In the genomic region with DNA sequence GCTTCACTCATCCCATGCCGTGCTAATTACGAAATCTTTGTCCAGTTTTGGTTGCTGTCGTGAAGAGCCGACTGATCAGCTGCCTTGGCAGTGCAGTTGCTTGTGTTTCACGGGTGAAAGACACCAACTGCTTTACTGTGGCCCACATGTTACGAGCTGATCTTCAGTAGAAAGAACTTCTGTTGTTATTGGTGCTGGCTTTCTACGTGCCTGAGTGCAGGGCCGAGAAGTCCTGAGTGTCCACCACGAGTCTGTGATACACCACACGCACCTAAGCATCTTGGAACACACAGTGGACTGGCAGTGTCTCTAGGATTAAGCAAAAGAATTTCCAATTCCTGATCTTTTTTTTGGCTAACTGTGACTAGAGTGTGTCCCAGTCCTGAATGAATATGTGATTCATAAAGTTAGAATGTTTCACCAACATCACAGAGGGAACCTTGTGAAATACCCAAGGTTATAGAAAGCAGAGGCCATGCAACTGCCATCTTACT, we compare ENCODE assay signal across 16 cellular contexts.
DNase-seq lines count a peak whose midpoint lies in the region; ATAC-seq, FAIRE-seq and TF ChIP-seq lines count a peak whose summit lies in the region.
"Had no signal": no experiment of that assay in that cellular context is flagged by ENCODE, and none has a peak within 500 bp of the region (broad histone marks: within the 10 kb centered on the region; RNA-seq: fewer than 3 reads in every experiment).

No MANE protein-coding gene starts in this region.

- peaks cover 0 to 6% of the 10 kb centered on the region in 2 donors for H3K4me1 ChIP-seq in thyroid gland
- H3K4me1 ChIP-seq: esophagus squamous epithelium, SJSA1 had no signal

- no peaks in the 10 kb centered on the region for H3K27me3 Mint-ChIP-seq in chondrocyte (ENCODE audit: low read depth)
- H3K27me3 Mint-ChIP-seq: activated CD8-positive, alpha-beta T cell treated with anti-CD3 and anti-CD28 coated beads for 36 hours; activated T-helper 17 cell treated with anti-CD3 and anti-CD28 coated beads, Interleukin-2, amount 50 U/mL, for 72 hours; natural killer cell treated with Interleukin-12 subunit alpha and Interleukin-12 subunit beta and Interleukin-15 and Interleukin-18, amount 100 ng/mL, for 72 hours had no signal

- no peaks in the 10 kb centered on the region for H3K9me3 ChIP-seq in thyroid gland

- H3K27ac Mint-ChIP-seq in chondrocyte (ENCODE audit: unreplicated experiment): peak overlapping the region; percentile 37
- H3K27ac Mint-ChIP-seq: activated CD8-positive, alpha-beta T cell treated with anti-CD3 and anti-CD28 coated beads for 36 hours; activated T-helper 17 cell treated with anti-CD3 and anti-CD28 coated beads, Interleukin-2, amount 50 U/mL, for 72 hours; natural killer cell treated with Interleukin-12 subunit alpha and Interleukin-12 subunit beta and Interleukin-15 and Interleukin-18, amount 100 ng/mL, for 72 hours had no signal

- 47 to 79% methylated on average over 10 of the region's 10 CpGs for WGBS in thyroid gland, 2 donors

- no peaks in the 10 kb centered on the region for H3K27me3 ChIP-seq in thyroid gland
- H3K27me3 ChIP-seq: esophagus squamous epithelium, SJSA1 had no signal

- peak; percentile 79 for FAIRE-seq in HTR-8/SVneo (lab: Jason Lieb, UNC)

- peaks cover 8% of the 10 kb centered on the region for H3K4me1 Mint-ChIP-seq in chondrocyte (ENCODE audit: low read depth)
- H3K4me1 Mint-ChIP-seq: activated T-helper 17 cell treated with anti-CD3 and anti-CD28 coated beads, Interleukin-2, amount 50 U/mL, for 72 hours had no signal

- TF ChIP-seq CTCF in chondrocyte (IDR thresholded peaks at IDR 0.05) (no peak), thyroid gland (IDR thresholded peaks at IDR 0.05) (no peak)

- H3K36me3 Mint-ChIP-seq in chondrocyte (ENCODE audit: low read depth): peaks cover 16% of the 10 kb centered on the region

- no peak for ATAC-seq in HG02973 (IDR thresholded peaks at IDR 0.05; ENCODE audit: unreplicated experiment)
- ATAC-seq: activated CD8-positive, alpha-beta T cell treated with anti-CD3 and anti-CD28 coated beads for 36 hours; activated T-helper 17 cell treated with anti-CD3 and anti-CD28 coated beads, Interleukin-2, amount 50 U/mL, for 72 hours; natural killer cell treated with Interleukin-12 subunit alpha and Interleukin-12 subunit beta and Interleukin-15 and Interleukin-18, amount 100 ng/mL, for 72 hours had no signal

- peaks cover 15% of the 10 kb centered on the region for H3K9me3 Mint-ChIP-seq in chondrocyte (ENCODE audit: low read depth)
- H3K9me3 Mint-ChIP-seq: activated CD8-positive, alpha-beta T cell treated with anti-CD3 and anti-CD28 coated beads for 36 hours; activated T-helper 17 cell treated with anti-CD3 and anti-CD28 coated beads, Interleukin-2, amount 50 U/mL, for 72 hours; natural killer cell treated with Interleukin-12 subunit alpha and Interleukin-12 subunit beta and Interleukin-15 and Interleukin-18, amount 100 ng/mL, for 72 hours had no signal

- no peaks in the 10 kb centered on the region for H3K36me3 ChIP-seq in thyroid gland

- no peak overlapping the region for H3K4me3 ChIP-seq in thyroid gland (replicated peaks in 1 of 3)
- H3K4me3 ChIP-seq: esophagus squamous epithelium, SJSA1 had no signal

- intact Hi-C loops in thyroid gland (cut with DNase I): no loop called here

- peak in 1 of 2 donors; percentile 31 for TF ChIP-seq POLR2A in thyroid gland (IDR thresholded peaks at IDR 0.05)

- H3K27ac ChIP-seq in thyroid gland: peak overlapping the region; percentile 26 to 60 (median 47)
- H3K27ac ChIP-seq: esophagus squamous epithelium, SJSA1 had no signal

- H3K4me3 Mint-ChIP-seq in chondrocyte (ENCODE audit: unreplicated experiment): no peak overlapping the region
- H3K4me3 Mint-ChIP-seq: activated CD8-positive, alpha-beta T cell treated with anti-CD3 and anti-CD28 coated beads for 36 hours; activated T-helper 17 cell treated with anti-CD3 and anti-CD28 coated beads, Interleukin-2, amount 50 U/mL, for 72 hours; natural killer cell treated with Interleukin-12 subunit alpha and Interleukin-12 subunit beta and Interleukin-15 and Interleukin-18, amount 100 ng/mL, for 72 hours had no signal

- DNase-seq in HTR-8/SVneo (ENCODE audit: insufficient read length, low spot score) (no peak), chondrocyte (ENCODE audit: low spot score) (no peak), medulla oblongata (ENCODE audit: extremely low spot score) (peak; percentile 72), thyroid gland (peak; percentile 32 to 66), NCI-H2081 treated with DMSO at 0.1 percent for 48 hours (lab: John Stamatoyannopoulos, UW) (no peak), NCI-H748 treated with DMSO at 0.1 percent for 48 hours (lab: John Stamatoyannopoulos, UW) (no peak)
- DNase-seq: activated CD8-positive, alpha-beta T cell treated with anti-CD3 and anti-CD28 coated beads for 36 hours; aorta; dermis blood vessel endothelial cell; esophagus squamous epithelium; NCI-H1417 treated with DMSO at 0.1 percent for 48 hours; T1000 had no signal

Comparison
In these comparisons a context has a peak if more than half of its experiments do, and no peak if none do; other contexts are left out.
1. DNase-seq: peak in medulla oblongata (single experiment) and thyroid gland (2 of 2); none in HTR-8/SVneo (single experiment), chondrocyte (single experiment), NCI-H2081 treated with DMSO at 0.1 percent for 48 hours (single experiment) and NCI-H748 treated with DMSO at 0.1 percent for 48 hours (single experiment).